11 cellular contexts compared by ENCODE assay signal in the genomic region with DNA sequence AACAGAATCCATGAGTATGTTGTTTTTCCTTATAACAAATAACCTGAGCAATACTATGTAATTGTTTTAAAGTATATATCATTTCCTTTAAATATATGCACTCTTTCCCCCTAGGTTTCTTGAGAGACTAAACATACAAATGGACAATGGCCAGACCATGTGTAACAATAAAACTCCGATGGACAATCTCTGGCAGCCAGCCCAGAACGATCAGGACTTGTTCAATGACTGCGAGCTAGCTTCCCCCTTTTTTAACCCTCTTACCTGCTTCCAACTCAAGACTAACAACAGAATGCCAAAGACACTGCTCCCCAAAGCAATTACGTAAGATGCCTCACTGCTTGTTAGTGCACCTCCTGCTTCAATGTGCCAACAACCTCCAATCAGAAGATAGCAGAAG.
"Had no signal": no experiment of that assay in that cellular context is flagged by ENCODE, and none has a peak within 500 bp of the region (broad histone marks: within the 10 kb centered on the region; RNA-seq: fewer than 3 reads in every experiment).

No MANE protein-coding gene starts in this region.

- H3K9me3 Mint-ChIP-seq: activated CD4-positive, alpha-beta memory T cell treated with anti-CD3 and anti-CD28 coated beads for 36 hours; activated naive CD8-positive, alpha-beta T cell treated with anti-CD3 and anti-CD28 coated beads for 36 hours; activated T-cell treated with anti-CD3 and anti-CD28 coated beads, Interleukin-2, amount 50 U/mL, for 4 hours; memory B cell; nephron progenitor cell had no signal

- DNase-seq: activated CD4-positive, alpha-beta memory T cell treated with anti-CD3 and anti-CD28 coated beads for 36 hours; activated gamma-delta T cell; activated naive CD8-positive, alpha-beta T cell treated with anti-CD3 and anti-CD28 coated beads for 36 hours; activated T-cell treated with anti-CD3 and anti-CD28 coated beads, Interleukin-2, amount 50 U/mL, for 4 hours; dorsolateral prefrontal cortex; glutamatergic neuron; nephron progenitor cell; retina; tibial artery had no signal

- H3K9me3 ChIP-seq: esophagus muscularis mucosa, tibial artery had no signal

- H3K4me3 Mint-ChIP-seq: activated CD4-positive, alpha-beta memory T cell treated with anti-CD3 and anti-CD28 coated beads for 36 hours; activated naive CD8-positive, alpha-beta T cell treated with anti-CD3 and anti-CD28 coated beads for 36 hours; activated T-cell treated with anti-CD3 and anti-CD28 coated beads, Interleukin-2, amount 50 U/mL, for 4 hours; memory B cell; nephron progenitor cell had no signal

- H3K4me1 ChIP-seq: tibial artery had no signal

- H3K27ac Mint-ChIP-seq: activated CD4-positive, alpha-beta memory T cell treated with anti-CD3 and anti-CD28 coated beads for 36 hours; activated naive CD8-positive, alpha-beta T cell treated with anti-CD3 and anti-CD28 coated beads for 36 hours; memory B cell; nephron progenitor cell had no signal

- H3K27me3 ChIP-seq: esophagus muscularis mucosa, tibial artery had no signal

- H3K36me3 Mint-ChIP-seq: activated CD4-positive, alpha-beta memory T cell treated with anti-CD3 and anti-CD28 coated beads for 36 hours; activated naive CD8-positive, alpha-beta T cell treated with anti-CD3 and anti-CD28 coated beads for 36 hours had no signal

- H3K4me3 ChIP-seq: dorsolateral prefrontal cortex, esophagus muscularis mucosa, tibial artery had no signal

- H3K36me3 ChIP-seq: esophagus muscularis mucosa, tibial artery had no signal

- ATAC-seq: activated T-cell treated with anti-CD3 and anti-CD28 coated beads, Interleukin-2, amount 50 U/mL, for 4 hours had no signal

- H3K27ac ChIP-seq: dorsolateral prefrontal cortex, esophagus muscularis mucosa, tibial artery had no signal

- H3K4me1 Mint-ChIP-seq: activated naive CD8-positive, alpha-beta T cell treated with anti-CD3 and anti-CD28 coated beads for 36 hours; memory B cell had no signal
